In the genomic region with DNA sequence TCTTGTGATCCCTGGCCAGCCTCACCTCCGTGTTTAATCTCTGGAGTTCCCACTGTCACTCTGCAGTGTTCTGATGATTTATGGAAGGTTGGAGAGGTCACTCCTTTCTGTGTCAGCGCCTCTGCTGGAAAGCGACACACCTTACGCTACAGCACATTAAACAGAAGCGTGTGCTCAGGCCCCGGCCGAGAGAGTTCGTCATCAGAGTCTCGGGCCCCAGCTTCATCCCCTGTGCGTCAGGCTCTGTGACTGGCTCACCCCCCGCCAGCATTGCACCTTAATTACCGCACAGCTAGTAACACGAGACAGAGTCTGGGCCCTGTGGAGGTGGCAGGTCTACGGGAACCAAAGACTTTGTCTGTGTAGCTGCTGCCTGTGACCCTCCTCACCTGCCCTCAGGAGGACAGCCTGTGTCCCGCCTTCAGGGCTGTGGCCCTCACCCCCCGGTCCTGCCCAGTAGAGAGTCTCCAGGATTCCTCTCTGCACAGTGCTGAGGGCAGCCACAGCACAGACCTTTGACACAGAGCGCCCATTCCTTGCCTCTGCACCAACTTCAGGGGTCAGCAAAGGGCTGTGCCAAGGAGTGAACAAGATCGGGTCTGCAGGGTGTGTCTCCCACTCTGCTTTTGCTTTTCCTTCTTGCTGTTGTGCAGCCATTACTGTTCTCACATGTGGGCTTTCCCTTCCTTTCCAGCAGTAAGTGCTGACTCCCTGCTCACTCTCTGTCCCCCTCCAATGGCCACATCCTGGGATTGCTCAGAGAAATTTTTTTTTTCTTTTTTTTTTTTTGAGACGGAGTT, we compare ENCODE assay signal across 8 cellular contexts.
DNase-seq lines count a peak whose midpoint lies in the region; ATAC-seq and TF ChIP-seq lines count a peak whose summit lies in the region.

No MANE protein-coding gene starts in this region.

- peaks cover 21% of the 10 kb centered on the region for H3K36me3 Mint-ChIP-seq in activated CD4-positive, alpha-beta T cell treated with anti-CD3 and anti-CD28 coated beads, Interleukin-2, amount 10 ng/mL, durations not matched to agents 7 days and 5 days (ENCODE audit: low read depth)

- no peak overlapping the region for H3K4me3 ChIP-seq in fibroblast of mammary gland (ENCODE audit: control insufficient read depth, low read depth, low read length)
- no peak overlapping the region for H3K4me3 ChIP-seq in osteoblast (ENCODE audit: insufficient read depth, low read length)

- H3K4me3 Mint-ChIP-seq in activated CD4-positive, alpha-beta T cell treated with anti-CD3 and anti-CD28 coated beads, Interleukin-2, amount 10 ng/mL, durations not matched to agents 7 days and 5 days, result no peak overlapping the region

- POLR2A ChIA-PET in activated CD4-positive, alpha-beta T cell treated with anti-CD3 and anti-CD28 coated beads, Interleukin-2, amount 10 ng/mL, durations not matched to agents 7 days and 5 days (lab: Charles Lee), result no interaction called here

- CTCF ChIA-PET in activated CD4-positive, alpha-beta T cell treated with anti-CD3 and anti-CD28 coated beads, Interleukin-2, amount 10 ng/mL, durations not matched to agents 7 days and 5 days (lab: Charles Lee), result no interaction called here

- H4K20me1 ChIP-seq in osteoblast (ENCODE audit: insufficient read depth, low read length), result peaks cover 6% of the 10 kb centered on the region

- peaks cover 42% of the 10 kb centered on the region for H3K4me1 Mint-ChIP-seq in activated CD4-positive, alpha-beta T cell treated with anti-CD3 and anti-CD28 coated beads, Interleukin-2, amount 10 ng/mL, durations not matched to agents 7 days and 5 days

- no peaks in the 10 kb centered on the region for H3K27me3 ChIP-seq in osteoblast (ENCODE audit: insufficient read depth, low read length)

- no peaks in the 10 kb centered on the region for H3K27me3 Mint-ChIP-seq in activated CD4-positive, alpha-beta T cell treated with anti-CD3 and anti-CD28 coated beads, Interleukin-2, amount 10 ng/mL, durations not matched to agents 7 days and 5 days

- ATAC-seq in HG03139 (IDR thresholded peaks at IDR 0.05; ENCODE audit: unreplicated experiment) (no peak), GM21423 (IDR thresholded peaks at IDR 0.05; ENCODE audit: unreplicated experiment) (no peak)

- no peak overlapping the region for H2AFZ ChIP-seq in osteoblast (ENCODE audit: low read length)

- peaks cover 10% of the 10 kb centered on the region for H3K4me1 ChIP-seq in osteoblast (ENCODE audit: insufficient read depth, low read length)

- H3K4me2 ChIP-seq in osteoblast (ENCODE audit: insufficient read depth, low read length), result no peak overlapping the region

- no peaks in the 10 kb centered on the region for H3K9me3 ChIP-seq in osteoblast (ENCODE audit: low read depth, low read length)

- no peak overlapping the region for H3K27ac ChIP-seq in osteoblast (ENCODE audit: low read depth, low read length)

- H3K9me3 Mint-ChIP-seq in activated CD4-positive, alpha-beta T cell treated with anti-CD3 and anti-CD28 coated beads, Interleukin-2, amount 10 ng/mL, durations not matched to agents 7 days and 5 days, result no peaks in the 10 kb centered on the region

- TF ChIP-seq CTCF in fibroblast of mammary gland (conservative IDR thresholded peaks at IDR 0.05; ENCODE audit: control insufficient read depth, insufficient read depth, low read depth, low read length), result peak; percentile 85
- TF ChIP-seq CTCF in osteoblast (IDR thresholded peaks at IDR 0.05; ENCODE audit: extremely low read depth, low read depth, low read length), result peak; percentile 73

- peak overlapping the region; percentile 38 for H3K27ac Mint-ChIP-seq in activated CD4-positive, alpha-beta T cell treated with anti-CD3 and anti-CD28 coated beads, Interleukin-2, amount 10 ng/mL, durations not matched to agents 7 days and 5 days

- peaks cover 48% of the 10 kb centered on the region for H3K36me3 ChIP-seq in osteoblast (ENCODE audit: insufficient read depth, low read length)

- peak; percentile 11 for DNase-seq in activated CD4-positive, alpha-beta T cell treated with anti-CD3 and anti-CD28 coated beads, Interleukin-2, amount 10 ng/mL, durations not matched to agents 7 days and 5 days
- DNase-seq in activated CD4-positive, alpha-beta T cell treated with anti-CD3 and anti-CD28 coated beads, Interleukin-2, amount 50 U/mL, for 48 hours, result no peak
- peak; percentile 3 for DNase-seq in NCI-H1048 (lab: John Stamatoyannopoulos, UW)
- peak; percentile 66 for DNase-seq in SW480 (ENCODE audit: low spot score)
- peak; percentile 77 for DNase-seq in fibroblast of mammary gland (ENCODE audit: low read depth)
- DNase-seq in osteoblast (ENCODE audit: insufficient read length, low spot score, missing footprints), result peak; percentile 98

- no peaks in the 10 kb centered on the region for H3K79me2 ChIP-seq in osteoblast (ENCODE audit: insufficient read depth, low read length)

Comparison
In these comparisons a context has a peak if more than half of its experiments do, and no peak if none do; other contexts are left out.
1. DNase-seq: peak in activated CD4-positive, alpha-beta T cell treated with anti-CD3 and anti-CD28 coated beads, Interleukin-2, amount 10 ng/mL, durations not matched to agents 7 days and 5 days (single experiment), NCI-H1048 (single experiment), SW480 (single experiment), fibroblast of mammary gland (single experiment) and osteoblast (single experiment); none in activated CD4-positive, alpha-beta T cell treated with anti-CD3 and anti-CD28 coated beads, Interleukin-2, amount 50 U/mL, for 48 hours (0 of 2).